Comparison of ENCODE assay signal across 11 cellular contexts in the genomic region with DNA sequence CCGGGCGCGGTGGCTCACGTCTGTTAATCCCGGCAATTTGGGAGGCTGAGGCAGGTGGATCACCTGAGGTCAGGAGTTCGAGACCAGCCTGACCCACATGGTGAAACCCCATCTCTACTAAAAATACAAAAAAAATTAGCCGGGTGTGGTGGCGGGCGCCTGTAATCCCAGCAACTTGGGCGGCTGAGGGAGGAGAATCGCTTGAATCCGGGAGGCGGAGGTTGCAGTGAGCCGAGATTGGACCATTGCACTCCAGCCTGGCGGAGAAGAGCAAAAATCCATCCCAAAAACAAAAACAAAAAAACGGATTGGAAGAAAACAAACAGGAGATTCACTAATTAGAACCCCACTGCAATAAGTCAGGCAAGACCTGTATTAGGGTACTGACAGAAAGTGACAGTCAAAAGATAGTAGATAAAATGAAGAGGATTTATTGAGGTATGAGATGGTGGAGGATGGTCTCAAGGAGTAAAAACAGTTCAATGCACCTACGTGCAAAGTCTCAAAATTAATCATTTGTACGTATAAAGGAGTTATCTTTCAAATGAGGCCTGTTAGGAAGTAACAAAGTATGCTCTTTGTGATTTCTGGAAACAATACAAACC. TPM values are rescaled to one million over a fixed set of nuclear protein-coding genes. Genes with fewer than 3 reads are reported as not detected.
A peak's percentile ranks its signal among the peaks of the same experiment; 100 is the strongest.
DNase-seq lines count a peak whose midpoint lies in the region; ATAC-seq and TF ChIP-seq lines count a peak whose summit lies in the region.
"Not testable (repeated sequence)": the region's sequence is repeated elsewhere in the genome, so short reads cannot be mapped to it uniquely, and the experiment has no call there.
"Had no signal": no experiment of that assay in that cellular context is flagged by ENCODE, and none has a peak within 500 bp of the region (broad histone marks: within the 10 kb centered on the region; RNA-seq: fewer than 3 reads in every experiment).

No MANE protein-coding gene starts in this region.

- not testable (repeated sequence) for DNase-seq in A673 (ENCODE audit: low spot score); H7; Peyer's patch; activated T-helper 2 cell treated with anti-CD3 and anti-CD28 coated beads, Interferon-gamma antibody, Interleukin-2, Interleukin-4, amounts not matched to agents 10 μg/mL and 5 μg/mL and 100 μg/mL, durations not matched to agents 14 hours and 24 hours and 36 hours (ENCODE audit: low spot score); dorsolateral prefrontal cortex; hepatocyte (ENCODE audit: low spot score); naive B cell; smooth muscle cell (lab: John Stamatoyannopoulos, UW; ENCODE audit: unreplicated experiment)

- H3K36me3 ChIP-seq in A673 (ENCODE audit: insufficient read depth, low read length, poor library complexity, severe bottlenecking) (peaks cover 24% of the 10 kb centered on the region), Peyer's patch (peaks cover 0 to 33% (median 3%) of the 10 kb centered on the region in 3 donors)
- H3K36me3 ChIP-seq in H7 (replicated peaks; ENCODE audit: control insufficient read depth, insufficient read depth, low read length); hepatocyte (replicated peaks; ENCODE audit: insufficient read depth, low read depth); smooth muscle cell (ENCODE audit: low read depth): not testable (repeated sequence)

- POLR2A ChIA-PET in A673 (lab: Charles Lee; ENCODE audit: low non-redundant PET) = not testable (repeated sequence)

- peak overlapping the region; percentile 95 for H3K27ac Mint-ChIP-seq in activated T-helper 2 cell treated with anti-CD3 and anti-CD28 coated beads, Interferon-gamma antibody, Interleukin-2, Interleukin-4, amounts not matched to agents 10 μg/mL and 5 μg/mL and 100 μg/mL, durations not matched to agents 14 hours and 24 hours and 36 hours
- H3K27ac Mint-ChIP-seq in naive B cell = peak overlapping the region; percentile 97 to 99 (median 99)

- ATAC-seq in naive B cell (ENCODE audit: low read depth in 2 of 2) = not testable (repeated sequence)

- TF ChIP-seq CTCF in A673 (conservative IDR thresholded peaks at IDR 0.05; ENCODE audit: low read depth, low read length); Peyer's patch (IDR thresholded peaks at IDR 0.05); dorsolateral prefrontal cortex (IDR thresholded peaks at IDR 0.05 in 54 of 56, conservative IDR thresholded peaks at IDR 0.05 in 2 of 56; ENCODE audit: low read depth in 1 of 56, partially characterized antibody in 56 of 56); hepatocyte (IDR thresholded peaks at IDR 0.05; ENCODE audit: poor library complexity); smooth muscle cell (IDR thresholded peaks at IDR 0.05; ENCODE audit: borderline replicate concordance, insufficient read depth, poor library complexity, severe bottlenecking): not testable (repeated sequence)

- peak overlapping the region; percentile 83 for H3K4me2 ChIP-seq in hepatocyte
- H3K4me2 ChIP-seq in smooth muscle cell = peak overlapping the region; percentile 92

- peak overlapping the region; percentile 91 for H3K4me3 Mint-ChIP-seq in activated T-helper 2 cell treated with anti-CD3 and anti-CD28 coated beads, Interferon-gamma antibody, Interleukin-2, Interleukin-4, amounts not matched to agents 10 μg/mL and 5 μg/mL and 100 μg/mL, durations not matched to agents 14 hours and 24 hours and 36 hours (ENCODE audit: low read depth)
- peak overlapping the region; percentile 93 to 99 (median 98) for H3K4me3 Mint-ChIP-seq in naive B cell

- H3K4me1 Mint-ChIP-seq in activated T-helper 2 cell treated with anti-CD3 and anti-CD28 coated beads, Interferon-gamma antibody, Interleukin-2, Interleukin-4, amounts not matched to agents 10 μg/mL and 5 μg/mL and 100 μg/mL, durations not matched to agents 14 hours and 24 hours and 36 hours (ENCODE audit: low read depth) = peaks cover 13% of the 10 kb centered on the region
- peaks cover 16 to 42% (median 17%) of the 10 kb centered on the region in 3 donors for H3K4me1 Mint-ChIP-seq in naive B cell

- H3K27me3 Mint-ChIP-seq in activated T-helper 2 cell treated with anti-CD3 and anti-CD28 coated beads, Interferon-gamma antibody, Interleukin-2, Interleukin-4, amounts not matched to agents 10 μg/mL and 5 μg/mL and 100 μg/mL, durations not matched to agents 14 hours and 24 hours and 36 hours (ENCODE audit: low read depth) = not testable (repeated sequence)
- H3K27me3 Mint-ChIP-seq in naive B cell = peaks cover 7 to 11% (median 10%) of the 10 kb centered on the region in 3 donors

- H4K20me1 ChIP-seq in hepatocyte (ENCODE audit: insufficient read depth, poor library complexity, severe bottlenecking) = not testable (repeated sequence)
- H4K20me1 ChIP-seq in smooth muscle cell (ENCODE audit: low read depth) = peaks cover 28% of the 10 kb centered on the region

- H3K27ac ChIP-seq in A673 (ENCODE audit: low read depth, low read length, poor library complexity, severe bottlenecking) = peak overlapping the region; percentile 87
- peak overlapping the region in 3 of 4 donors; percentile 89 to 91 (median 90) for H3K27ac ChIP-seq in Peyer's patch
- H3K27ac ChIP-seq in dorsolateral prefrontal cortex = peak overlapping the region in 24 of 59 donors; percentile 74 to 96 (median 90)
- peak overlapping the region; percentile 90 for H3K27ac ChIP-seq in hepatocyte
- peak overlapping the region; percentile 81 for H3K27ac ChIP-seq in smooth muscle cell (ENCODE audit: low read depth)

- not testable (repeated sequence) for H3K4me1 ChIP-seq in A673 (ENCODE audit: insufficient read depth, low read length, poor library complexity, severe bottlenecking)
- H3K4me1 ChIP-seq in Peyer's patch = peaks cover 0 to 12% (median 6%) of the 10 kb centered on the region in 4 donors
- H3K4me1 ChIP-seq in hepatocyte (ENCODE audit: insufficient read depth) = peaks cover 11% of the 10 kb centered on the region
- peaks cover 21% of the 10 kb centered on the region for H3K4me1 ChIP-seq in smooth muscle cell (ENCODE audit: low read depth)

- H2AFZ ChIP-seq in hepatocyte (peak overlapping the region; percentile 89), smooth muscle cell (ENCODE audit: low read depth) (peak overlapping the region; percentile 91)

- not testable (repeated sequence) for H3K9me3 ChIP-seq in A673 (ENCODE audit: low read depth, low read length, poor library complexity, severe bottlenecking); Peyer's patch; hepatocyte (ENCODE audit: low read depth); smooth muscle cell (replicated peaks; ENCODE audit: low read depth)

- peak overlapping the region; percentile 92 for H3K4me3 ChIP-seq in A673 (ENCODE audit: low read depth, low read length, poor library complexity, severe bottlenecking)
- peak overlapping the region; percentile 97 for H3K4me3 ChIP-seq in H7 (ENCODE audit: insufficient read depth, low read depth, low read length)
- H3K4me3 ChIP-seq in Peyer's patch = peak overlapping the region; percentile 69 to 95 (median 86)
- H3K4me3 ChIP-seq in dorsolateral prefrontal cortex = peak overlapping the region; percentile 58 to 99 (median 88)
- peak overlapping the region; percentile 67 for H3K4me3 ChIP-seq in hepatocyte
- peak overlapping the region; percentile 74 for H3K4me3 ChIP-seq in smooth muscle cell

- 78% methylated on average over 18 of the region's 18 CpGs for WGBS in hepatocyte (ENCODE audit: low lambda C conversion rate, missing lambda C conversion rate)
- WGBS in smooth muscle cell (ENCODE audit: low lambda C conversion rate) = 75% methylated on average over 18 of the region's 18 CpGs

- H3K79me2 ChIP-seq in hepatocyte = peaks cover 27% of the 10 kb centered on the region
- H3K79me2 ChIP-seq in smooth muscle cell (ENCODE audit: low read depth) = peaks cover 48% of the 10 kb centered on the region

- H3K27me3 ChIP-seq in A673 (replicated peaks; ENCODE audit: insufficient read depth, low read depth, low read length, poor library complexity); H7 (ENCODE audit: control insufficient read depth, insufficient read depth, low read length); Peyer's patch; dorsolateral prefrontal cortex; hepatocyte; smooth muscle cell (ENCODE audit: low read depth): not testable (repeated sequence)

- intact Hi-C loops in A673 (cut with micrococcal nuclease; ENCODE audit: unreplicated experiment); activated T-helper 2 cell treated with anti-CD3 and anti-CD28 coated beads, Interferon-gamma antibody, Interleukin-2, Interleukin-4, amounts not matched to agents 10 μg/mL and 5 μg/mL and 100 μg/mL, durations not matched to agents 14 hours and 24 hours and 36 hours (cut with micrococcal nuclease); dorsolateral prefrontal cortex (cut with DNase I): not testable (repeated sequence)

- TSS peak; percentile 44 for BruUV-seq in A673 (replicated peaks; lab: Mats Ljungman, UMichigan)

- not testable (repeated sequence) for H3F3A ChIP-seq in smooth muscle cell (ENCODE audit: low read depth)

- H3K9me2 ChIP-seq in hepatocyte (replicated peaks; ENCODE audit: insufficient read depth) = not testable (repeated sequence)

- not testable (repeated sequence) for H3K9me3 Mint-ChIP-seq in activated T-helper 2 cell treated with anti-CD3 and anti-CD28 coated beads, Interferon-gamma antibody, Interleukin-2, Interleukin-4, amounts not matched to agents 10 μg/mL and 5 μg/mL and 100 μg/mL, durations not matched to agents 14 hours and 24 hours and 36 hours; naive B cell

- H3K36me3 Mint-ChIP-seq in activated T-helper 2 cell treated with anti-CD3 and anti-CD28 coated beads, Interferon-gamma antibody, Interleukin-2, Interleukin-4, amounts not matched to agents 10 μg/mL and 5 μg/mL and 100 μg/mL, durations not matched to agents 14 hours and 24 hours and 36 hours (ENCODE audit: low read depth) = peaks cover 36% of the 10 kb centered on the region
- peaks cover 8 to 26% of the 10 kb centered on the region in 2 donors for H3K36me3 Mint-ChIP-seq in naive B cell

- CTCF ChIA-PET in A673 (lab: Charles Lee) = interaction anchor here (0.9 to 1.0 kb wide), 2 partner anchors 50 to 159 kb away, joined by 3 to 5 read pairs; a partner anchor contains a TSS

- not testable (repeated sequence) for TF ChIP-seq POLR2A in Peyer's patch (IDR thresholded peaks at IDR 0.05)

- H3K9ac ChIP-seq in smooth muscle cell (ENCODE audit: low read depth) = peak overlapping the region; percentile 95

RNA-seq across cellular contexts. Expression of a gene that starts 0.9 kb away (rescaled TPM):
- 17.7 and 19.9 TPM in 2 replicates for total RNA-seq in A673 (2021)
- 28.7 and 35.8 TPM in 2 replicates for total RNA-seq in H7 (2014; rRNA removed; shearing (Covaris generic))
- total RNA-seq in Peyer's patch = 10 to 100 TPM; 25.6 to 36.3 (median 26.8) TPM
- 35.2 and 40.1 TPM in 2 replicates for total RNA-seq in activated T-helper 2 cell treated with anti-CD3 and anti-CD28 coated beads, Interferon-gamma antibody, Interleukin-2, Interleukin-4, amounts not matched to agents 10 μg/mL and 5 μg/mL and 100 μg/mL, durations not matched to agents 14 hours and 24 hours and 36 hours
- total RNA-seq in dorsolateral prefrontal cortex = 10 to 100 TPM; 12.9 to 31.6 (median 21.5) TPM
- 32.9 and 37.2 TPM in 2 replicates for total RNA-seq in hepatocyte
- polyA plus RNA-seq in hepatocyte = 30.8 and 38.2 TPM in 2 replicates
- 10 to 100 TPM; 46.2 to 67.3 (median 57.4) TPM for polyA plus RNA-seq in naive B cell (ENCODE audit: low read depth in 6 of 6)
- total RNA-seq in smooth muscle cell = 70.3 and 75.2 TPM in 2 replicates
- polyA plus RNA-seq in smooth muscle cell = 43.7 and 56.6 TPM in 2 replicates

RNA-seq across cellular contexts. Expression of a gene that starts 5.0 kb away (rescaled TPM):
- total RNA-seq in A673 (2021) (not detected in 2 replicates), Peyer's patch (not detected), dorsolateral prefrontal cortex (not detected), hepatocyte (not detected in 2 replicates), smooth muscle cell (not detected in 2 replicates)
- total RNA-seq in H7 (2014; rRNA removed; shearing (Covaris generic)) = 0.15 TPM in 1 of 2 replicates, not detected in the other
- total RNA-seq in activated T-helper 2 cell treated with anti-CD3 and anti-CD28 coated beads, Interferon-gamma antibody, Interleukin-2, Interleukin-4, amounts not matched to agents 10 μg/mL and 5 μg/mL and 100 μg/mL, durations not matched to agents 14 hours and 24 hours and 36 hours = not detected in 2 replicates
- polyA plus RNA-seq in hepatocyte (not detected in 2 replicates), naive B cell (ENCODE audit: low read depth in 6 of 6) (under 1 TPM in 1 of 6 donors, not detected in 5; 0.12 TPM), smooth muscle cell (not detected in 2 replicates)
- total RNA-seq: left ventricle myocardium superior, Right ventricle myocardium inferior, subcutaneous adipose tissue had no signal

RNA-seq across cellular contexts. Expression of a gene that starts 41.8 kb away (rescaled TPM):
- total RNA-seq in A673 (2021) (57.3 and 57.5 TPM in 2 replicates), Peyer's patch (10 to 100 TPM; 17.3 to 28.5 (median 19.2) TPM), dorsolateral prefrontal cortex (10 to 100 TPM; 12.6 to 29.0 (median 19.5) TPM), hepatocyte (45.1 and 68.2 TPM in 2 replicates), smooth muscle cell (62.3 and 70.0 TPM in 2 replicates)
- total RNA-seq in H7 (2014; rRNA removed; shearing (Covaris generic)) = 35.1 and 43.2 TPM in 2 replicates
- 31.9 and 36.0 TPM in 2 replicates for total RNA-seq in activated T-helper 2 cell treated with anti-CD3 and anti-CD28 coated beads, Interferon-gamma antibody, Interleukin-2, Interleukin-4, amounts not matched to agents 10 μg/mL and 5 μg/mL and 100 μg/mL, durations not matched to agents 14 hours and 24 hours and 36 hours
- polyA plus RNA-seq in hepatocyte (37.2 and 40.5 TPM in 2 replicates), naive B cell (ENCODE audit: low read depth in 6 of 6) (10 to 100 TPM; 71.0 to 96.4 (median 86.0) TPM), smooth muscle cell (48.9 and 53.1 TPM in 2 replicates)

RNA-seq across cellular contexts. Expression of a gene that starts 49.8 kb away (rescaled TPM):
- total RNA-seq in A673 (2021) (66.3 and 67.1 TPM in 2 replicates), Peyer's patch (10 to 100 TPM; 25.4 to 61.9 (median 44.3) TPM), dorsolateral prefrontal cortex (10 to 100 TPM; 29.9 to 95.9 (median 44.7) TPM), hepatocyte (34.3 and 55.2 TPM in 2 replicates), smooth muscle cell (36.3 and 61.1 TPM in 2 replicates)
- total RNA-seq in H7 (2014; rRNA removed; shearing (Covaris generic)) = 45.4 and 46.3 TPM in 2 replicates
- 54.3 and 63.4 TPM in 2 replicates for total RNA-seq in activated T-helper 2 cell treated with anti-CD3 and anti-CD28 coated beads, Interferon-gamma antibody, Interleukin-2, Interleukin-4, amounts not matched to agents 10 μg/mL and 5 μg/mL and 100 μg/mL, durations not matched to agents 14 hours and 24 hours and 36 hours
- polyA plus RNA-seq in hepatocyte (40.0 and 43.0 TPM in 2 replicates), naive B cell (ENCODE audit: low read depth in 6 of 6) (10 to 100 TPM; 42.2 to 62.9 (median 50.9) TPM), smooth muscle cell (48.5 and 53.0 TPM in 2 replicates)
